ENCODE assay signal across 9 cellular contexts in genomic region chr11:128506384-128506783, GRCh38.
DNase-seq lines count a peak whose midpoint lies in the region; ATAC-seq and TF ChIP-seq lines count a peak whose summit lies in the region.
"Had no signal": no experiment of that assay in that cellular context is flagged by ENCODE, and none has a peak within 500 bp of the region (broad histone marks: within the 10 kb centered on the region; RNA-seq: fewer than 3 reads in every experiment).

No MANE protein-coding gene starts in this region.

- H3K27ac ChIP-seq in GM23248 = peak overlapping the region; percentile 98
- H3K27ac ChIP-seq in WERI-Rb-1 = peak overlapping the region; percentile 68
- H3K27ac ChIP-seq in esophagus (ENCODE audit: low read depth in 2 of 2, low read length in 1 of 2) = peak overlapping the region; percentile 81 to 87
- H3K27ac ChIP-seq: HL-60 had no signal

- peaks cover 92% of the 10 kb centered on the region for H3K4me1 ChIP-seq in GM23248 (ENCODE audit: insufficient read depth)
- peaks cover 5 to 8% of the 10 kb centered on the region in 2 donors for H3K4me1 ChIP-seq in esophagus (ENCODE audit: control insufficient read depth in 2 of 2, insufficient read depth in 2 of 2, low read length in 1 of 2)
- peaks cover 98% of the 10 kb centered on the region for H3K4me1 ChIP-seq in skeletal muscle satellite cell (ENCODE audit: control insufficient read depth, insufficient read depth, low read length)

- H3K4me3 ChIP-seq in GM23248 = peak overlapping the region; percentile 49
- no peak overlapping the region; the same call in 1 of the 2 replicates for H3K4me3 ChIP-seq in WERI-Rb-1 (ENCODE audit: low read depth, low read length)
- H3K4me3 ChIP-seq in esophagus (ENCODE audit: low read depth in 1 of 2, low read length in 2 of 2) = no peak overlapping the region
- H3K4me3 ChIP-seq in skeletal muscle satellite cell (ENCODE audit: low read length) = peak overlapping the region; percentile 57

- H3F3A ChIP-seq in GM23248 (ENCODE audit: insufficient read depth) = peaks cover 94% of the 10 kb centered on the region

- H3K79me2 ChIP-seq in GM23248 (ENCODE audit: insufficient read depth) = peaks cover 96% of the 10 kb centered on the region

- DNase-seq in GM23248 (no peak), WERI-Rb-1 (peak; percentile 21), occipital lobe (lab: John Stamatoyannopoulos, UW) (no peak), cerebellum (ENCODE audit: low spot score) (no peak)

- H3K27me3 ChIP-seq in GM23248 (replicated peaks; ENCODE audit: insufficient read depth) = no peaks in the 10 kb centered on the region
- H3K27me3 ChIP-seq in WERI-Rb-1 (ENCODE audit: insufficient read depth, low read depth, severe bottlenecking) = no peaks in the 10 kb centered on the region
- H3K27me3 ChIP-seq in esophagus (ENCODE audit: control insufficient read depth in 1 of 2, insufficient read depth in 2 of 2, low read length in 2 of 2) = no peaks in the 10 kb centered on the region
- no peaks in the 10 kb centered on the region for H3K27me3 ChIP-seq in skeletal muscle satellite cell (ENCODE audit: control insufficient read depth, insufficient read depth, low read length)

- WGBS in GM23248 (ENCODE audit: low coverage in 1 of 2, low lambda C conversion rate in 2 of 2, missing lambda C conversion rate in 2 of 2), 2 experiments = 91 to 93% methylated on average over 16 of the region's 16 CpGs
- WGBS in esophagus, 2 donors = 81 to 86% methylated on average over 16 of the region's 16 CpGs

- H3K36me3 ChIP-seq in GM23248 (ENCODE audit: low read depth) = peaks cover 9% of the 10 kb centered on the region; the same call in 1 of the 2 replicates
- H3K36me3 ChIP-seq in WERI-Rb-1 = no peaks in the 10 kb centered on the region
- peaks cover 0 to 2% of the 10 kb centered on the region in 2 donors for H3K36me3 ChIP-seq in esophagus (ENCODE audit: control insufficient read depth in 2 of 2, insufficient read depth in 2 of 2, low read length in 1 of 2)
- peaks cover 23% of the 10 kb centered on the region for H3K36me3 ChIP-seq in skeletal muscle satellite cell (ENCODE audit: insufficient read depth, low read length)

- H3K9ac ChIP-seq in GM23248 = peak overlapping the region; percentile 74
- peak overlapping the region; percentile 61 for H3K9ac ChIP-seq in skeletal muscle satellite cell (ENCODE audit: low read depth, low read length)

- H3K9me2 ChIP-seq in GM23248 (ENCODE audit: insufficient read depth) = no peaks in the 10 kb centered on the region

- 0 out of 2 replicates have a peak, but pooled peaks have one; percentile 14 for TF ChIP-seq CTCF in WERI-Rb-1 (IDR thresholded peaks at IDR 0.05; ENCODE audit: low read depth, low read length)

- H3K4me2 ChIP-seq in GM23248 (ENCODE audit: unreplicated experiment) (peak overlapping the region; percentile 51), skeletal muscle satellite cell (ENCODE audit: low read length) (peak overlapping the region; percentile 66)

- H3K9me3 ChIP-seq in GM23248 (ENCODE audit: low read depth) (no peaks in the 10 kb centered on the region), WERI-Rb-1 (ENCODE audit: severe bottlenecking) (no peaks in the 10 kb centered on the region), esophagus (ENCODE audit: control insufficient read depth in 2 of 2, insufficient read depth in 1 of 2, low read depth in 1 of 2, low read length in 1 of 2) (no peaks in the 10 kb centered on the region), skeletal muscle satellite cell (replicated peaks; ENCODE audit: low read length) (no peaks in the 10 kb centered on the region)

- peaks cover 26% of the 10 kb centered on the region for H4K20me1 ChIP-seq in GM23248 (ENCODE audit: insufficient read depth)

- H2AFZ ChIP-seq in GM23248 = no peak overlapping the region

- ATAC-seq in HG02763 (IDR thresholded peaks at IDR 0.05; ENCODE audit: unreplicated experiment) (no peak), GM19395 (IDR thresholded peaks at IDR 0.05; ENCODE audit: unreplicated experiment) (no peak)

- in situ Hi-C loops in GM23248 (cut with MboI) = loop anchor here (25.0 kb wide), 1 partner anchor 469 kb away; no protein-coding TSS in a partner anchor

Comparison
In these comparisons a context has a peak if more than half of its experiments do, and no peak if none do; other contexts are left out.
1. H3K4me3 ChIP-seq: peak in GM23248 (single experiment) and skeletal muscle satellite cell (single experiment); none in WERI-Rb-1 (single experiment) and esophagus (0 of 2).
2. Peak in every context shown above with its lines, with median percentiles within 50 percentile points of each other: H3K27ac ChIP-seq.